Comparison of ENCODE assay signal across 13 cellular contexts in the genomic region with DNA sequence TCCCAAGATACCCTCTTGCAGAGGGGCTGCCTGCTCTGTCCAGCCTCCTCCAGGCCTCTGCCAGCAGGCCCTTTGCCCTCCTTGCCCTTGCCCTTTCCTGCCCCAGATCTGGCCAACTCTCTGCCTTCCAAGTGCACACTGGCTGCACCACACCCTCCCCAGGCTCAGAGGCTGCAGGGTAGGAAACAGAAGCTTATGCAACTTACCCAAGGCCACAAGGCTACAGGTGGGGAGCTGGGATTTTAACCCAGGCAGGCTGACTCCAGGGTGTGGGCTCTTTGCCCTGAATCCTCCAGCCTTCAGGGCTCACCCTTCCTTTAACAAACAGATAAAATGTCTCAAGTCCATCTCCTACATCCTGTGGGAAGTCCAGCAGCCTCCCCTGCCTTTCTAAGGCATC.
"Had no signal": no experiment of that assay in that cellular context is flagged by ENCODE, and none has a peak within 500 bp of the region (broad histone marks: within the 10 kb centered on the region; RNA-seq: fewer than 3 reads in every experiment).

No MANE protein-coding gene starts in this region.

- H3K9me3 ChIP-seq: esophagus muscularis mucosa, vagina had no signal

- H3K27me3 ChIP-seq: brain microvascular endothelial cell, esophagus muscularis mucosa, vagina had no signal

- ATAC-seq: activated CD4-positive, alpha-beta T cell treated with anti-CD3 and anti-CD28 coated beads for 36 hours; activated CD8-positive, alpha-beta T cell treated with anti-CD3 and anti-CD28 coated beads for 36 hours; T-cell had no signal

- H3K9ac ChIP-seq: parathyroid adenoma had no signal

- H2AFZ ChIP-seq: parathyroid adenoma had no signal

- H3K79me2 ChIP-seq: parathyroid adenoma had no signal

- H3K4me3 ChIP-seq: esophagus muscularis mucosa, skin epidermis, vagina had no signal

- FAIRE-seq: endometrium had no signal

- DNase-seq: activated CD4-positive, alpha-beta T cell treated with anti-CD3 and anti-CD28 coated beads for 36 hours; activated CD8-positive, alpha-beta T cell treated with anti-CD3 and anti-CD28 coated beads for 36 hours; activated T-cell treated with anti-CD3 and anti-CD28 coated beads for 4 hours; brain microvascular endothelial cell; cerebellar nuclear complex; T-cell; T1000 had no signal

- H3K27ac ChIP-seq: brain microvascular endothelial cell, esophagus muscularis mucosa, parathyroid adenoma, skin epidermis, vagina, VCaP had no signal

- H3K36me3 ChIP-seq: brain microvascular endothelial cell, esophagus muscularis mucosa, vagina had no signal
